34 cellular contexts compared by ENCODE assay signal in the genomic region with DNA sequence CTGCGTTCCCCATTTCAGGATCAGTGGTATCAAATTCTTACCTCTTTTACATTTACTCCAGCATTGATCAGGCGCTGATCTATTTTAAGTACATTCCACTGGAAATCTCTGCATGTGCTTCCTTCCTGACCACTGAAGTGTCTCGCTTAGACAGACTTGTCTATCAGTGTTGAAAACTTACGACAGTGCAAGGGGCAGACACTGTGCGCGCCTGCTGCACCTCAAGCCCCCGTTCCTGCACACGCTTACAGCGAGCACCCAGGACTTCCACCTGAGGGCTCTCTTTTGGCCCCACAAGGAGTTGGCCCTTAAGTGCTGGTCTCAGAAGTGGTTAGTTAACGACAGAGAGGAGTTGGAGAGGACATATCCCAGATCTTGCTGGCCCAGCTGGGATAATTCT.
"Had no signal": no experiment of that assay in that cellular context is flagged by ENCODE, and none has a peak within 500 bp of the region (broad histone marks: within the 10 kb centered on the region; RNA-seq: fewer than 3 reads in every experiment).

No MANE protein-coding gene starts in this region.

- H3K9me3 Mint-ChIP-seq: activated CD4-positive, alpha-beta memory T cell treated with anti-CD3 and anti-CD28 coated beads, Interleukin-2, amount 10 ng/mL, durations not matched to agents 7 days and 5 days; activated naive CD4-positive, alpha-beta T cell treated with anti-CD3 and anti-CD28 coated beads, Interleukin-2, amount 10 ng/mL, durations not matched to agents 7 days and 5 days; activated naive CD8-positive, alpha-beta T cell treated with anti-CD3 and anti-CD28 coated beads, Interleukin-2, amount 50 U/mL, for 24 hours; T-cell had no signal

- H3K4me3 ChIP-seq: MG63, SJCRH30, SK-N-MC had no signal

- DNase-seq: activated CD4-positive, alpha-beta memory T cell treated with anti-CD3 and anti-CD28 coated beads, Interleukin-2, amount 10 ng/mL, durations not matched to agents 7 days and 5 days; activated CD4-positive, alpha-beta T cell treated with anti-CD3 and anti-CD28 coated beads for 1 hour; activated CD4-positive, alpha-beta T cell treated with anti-CD3 and anti-CD28 coated beads for 48 hours; activated CD4-positive, CD25-positive, alpha-beta regulatory T cell; activated CD8-positive, alpha-beta memory T cell treated with anti-CD3 and anti-CD28 coated beads for 24 hours; activated CD8-positive, alpha-beta memory T cell treated with anti-CD3 and anti-CD28 coated beads, Interleukin-2, amount 10 ng/mL, durations not matched to agents 7 days and 5 days; activated CD8-positive, alpha-beta memory T cell treated with anti-CD3 and anti-CD28 coated beads, Interleukin-2, amount 50 U/mL, for 48 hours; activated effector memory CD4-positive, alpha-beta T cell treated with Interleukin-2 at 50 U/mL for 16 hours; activated naive CD4-positive, alpha-beta T cell treated with anti-CD3 and anti-CD28 coated beads, Interleukin-2, amount 10 ng/mL, durations not matched to agents 7 days and 5 days; activated naive CD8-positive, alpha-beta T cell treated with anti-CD3 and anti-CD28 coated beads, Interleukin-2, amount 50 U/mL, for 24 hours; activated T-cell treated with anti-CD3 and anti-CD28 coated beads, Interleukin-2, amount 50 U/mL, for 48 hours; anterior cingulate cortex; brain microvascular endothelial cell; Kasumi-1; KG1; MG63; NCI-H1048; NCI-H1105 treated with DMSO at 0.1 percent for 48 hours; NCI-H1436; NCI-H1694; NCI-H1930; NCI-H2081 treated with DMSO at 0.1 percent for 48 hours; NCI-H226; NCI-H446 treated with DMSO at 0.1 percent for 48 hours; NCI-H524 treated with DMSO at 0.1 percent for 48 hours; SHP77; SJCRH30; T-cell; T-helper 2 cell; T-helper 9 cell had no signal

- ATAC-seq: activated CD8-positive, alpha-beta memory T cell treated with anti-CD3 and anti-CD28 coated beads, Interleukin-2, amount 10 ng/mL, durations not matched to agents 7 days and 5 days; activated naive CD8-positive, alpha-beta T cell treated with anti-CD3 and anti-CD28 coated beads, Interleukin-2, amount 50 U/mL, for 24 hours; Panc1; T-cell had no signal

- H3K4me3 Mint-ChIP-seq: activated CD4-positive, alpha-beta memory T cell treated with anti-CD3 and anti-CD28 coated beads, Interleukin-2, amount 10 ng/mL, durations not matched to agents 7 days and 5 days; activated CD8-positive, alpha-beta memory T cell treated with anti-CD3 and anti-CD28 coated beads, Interleukin-2, amount 10 ng/mL, durations not matched to agents 7 days and 5 days; activated naive CD4-positive, alpha-beta T cell treated with anti-CD3 and anti-CD28 coated beads, Interleukin-2, amount 10 ng/mL, durations not matched to agents 7 days and 5 days; activated naive CD8-positive, alpha-beta T cell; activated naive CD8-positive, alpha-beta T cell treated with anti-CD3 and anti-CD28 coated beads, Interleukin-2, amount 50 U/mL, for 24 hours; T-cell had no signal

- H3K27ac Mint-ChIP-seq: activated CD4-positive, alpha-beta memory T cell treated with anti-CD3 and anti-CD28 coated beads, Interleukin-2, amount 10 ng/mL, durations not matched to agents 7 days and 5 days; activated CD8-positive, alpha-beta memory T cell treated with anti-CD3 and anti-CD28 coated beads, Interleukin-2, amount 10 ng/mL, durations not matched to agents 7 days and 5 days; activated naive CD4-positive, alpha-beta T cell treated with anti-CD3 and anti-CD28 coated beads, Interleukin-2, amount 10 ng/mL, durations not matched to agents 7 days and 5 days; activated naive CD8-positive, alpha-beta T cell; activated naive CD8-positive, alpha-beta T cell treated with anti-CD3 and anti-CD28 coated beads, Interleukin-2, amount 50 U/mL, for 24 hours; T-cell had no signal

- H3K4me1 ChIP-seq: SJCRH30 had no signal

- H3K9me3 ChIP-seq: MG63 had no signal

- H3K36me3 Mint-ChIP-seq: activated CD8-positive, alpha-beta memory T cell treated with anti-CD3 and anti-CD28 coated beads, Interleukin-2, amount 10 ng/mL, durations not matched to agents 7 days and 5 days; activated naive CD4-positive, alpha-beta T cell treated with anti-CD3 and anti-CD28 coated beads, Interleukin-2, amount 10 ng/mL, durations not matched to agents 7 days and 5 days; activated naive CD8-positive, alpha-beta T cell; T-cell had no signal

- H3K36me3 ChIP-seq: brain microvascular endothelial cell, MG63 had no signal

- H3K27me3 ChIP-seq: brain microvascular endothelial cell, MG63, SJCRH30 had no signal

- H3K27ac ChIP-seq: SJCRH30, SK-N-MC, VCaP had no signal
